In the genomic region with DNA sequence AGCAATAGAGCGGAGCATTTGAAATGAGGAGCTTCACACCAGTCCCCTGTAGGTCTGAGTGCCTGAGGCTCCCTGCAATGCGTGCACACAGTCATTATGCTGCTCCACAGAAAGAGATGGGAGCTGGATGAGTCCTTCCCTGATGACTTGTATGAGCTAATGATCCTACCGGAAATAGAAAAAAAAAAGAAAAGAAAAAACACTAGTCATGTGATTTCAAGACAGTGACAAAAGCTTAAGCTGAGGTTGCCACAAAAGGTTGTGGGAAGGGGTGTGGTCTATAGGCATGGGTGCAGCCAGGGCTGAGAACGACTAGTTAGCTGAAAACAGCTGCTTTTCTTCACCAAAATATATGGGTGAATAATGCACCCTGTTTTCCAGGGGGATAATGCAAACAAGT, we compare ENCODE assay signal across 12 cellular contexts.
A peak's percentile ranks its signal among the peaks of the same experiment; 100 is the strongest.
DNase-seq lines count a peak whose midpoint lies in the region; ATAC-seq and TF ChIP-seq lines count a peak whose summit lies in the region.
"Had no signal": no experiment of that assay in that cellular context is flagged by ENCODE, and none has a peak within 500 bp of the region (broad histone marks: within the 10 kb centered on the region; RNA-seq: fewer than 3 reads in every experiment).

No MANE protein-coding gene starts in this region.

- H3K27ac Mint-ChIP-seq in activated naive CD4-positive, alpha-beta T cell treated with anti-CD3 and anti-CD28 coated beads for 36 hours: peak overlapping the region; percentile 77
- H3K27ac Mint-ChIP-seq in natural killer cell (no peak overlapping the region), CD14-positive monocyte (no peak overlapping the region)
- H3K27ac Mint-ChIP-seq: stimulated activated naive B cell treated with anti-CD40 and anti-IgM and Interleukin-4, amounts not matched to agents 10 μg/mL and 1 μg/mL and 100 μg/mL, for 72 hours had no signal

- H3K9me3 ChIP-seq in gastroesophageal sphincter: no peaks in the 10 kb centered on the region

- no peak overlapping the region for H3K27ac ChIP-seq in gastroesophageal sphincter

- no peaks in the 10 kb centered on the region for H3K9me3 Mint-ChIP-seq in activated naive CD4-positive, alpha-beta T cell treated with anti-CD3 and anti-CD28 coated beads for 36 hours
- no peaks in the 10 kb centered on the region for H3K9me3 Mint-ChIP-seq in natural killer cell
- H3K9me3 Mint-ChIP-seq in CD14-positive monocyte: peaks cover 0 to 6% (median 2%) of the 10 kb centered on the region in 7 donors
- H3K9me3 Mint-ChIP-seq: stimulated activated naive B cell treated with anti-CD40 and anti-IgM and Interleukin-4, amounts not matched to agents 10 μg/mL and 1 μg/mL and 100 μg/mL, for 72 hours had no signal

- DNase-seq in H4 (ENCODE audit: low spot score) (peak; percentile 7), RPMI8226 (peak; percentile 9), natural killer cell (no peak), medulla oblongata (ENCODE audit: extremely low spot score) (no peak), CD14-positive monocyte (ENCODE audit: low spot score) (no peak)
- DNase-seq in activated naive CD4-positive, alpha-beta T cell treated with anti-CD3 and anti-CD28 coated beads for 36 hours: peak; percentile 77
- DNase-seq: DMS79 treated with DMSO at 0.1 percent for 48 hours; head of caudate nucleus; right cardiac atrium; stimulated activated naive B cell treated with anti-CD40 and anti-IgM and Interleukin-4, amounts not matched to agents 10 μg/mL and 1 μg/mL and 100 μg/mL, for 72 hours had no signal

- H3K36me3 ChIP-seq in gastroesophageal sphincter: no peaks in the 10 kb centered on the region

- TF ChIP-seq POLR2A in gastroesophageal sphincter (IDR thresholded peaks at IDR 0.05): no peak

- no peak for TF ChIP-seq CTCF in natural killer cell (IDR thresholded peaks at IDR 0.05)
- TF ChIP-seq CTCF in CD14-positive monocyte (IDR thresholded peaks at IDR 0.05): no peak
- no peak for TF ChIP-seq CTCF in gastroesophageal sphincter (IDR thresholded peaks at IDR 0.05)

- peak overlapping the region; percentile 4 for H3K4me3 Mint-ChIP-seq in activated naive CD4-positive, alpha-beta T cell treated with anti-CD3 and anti-CD28 coated beads for 36 hours
- H3K4me3 Mint-ChIP-seq in natural killer cell: peak overlapping the region; percentile 38
- H3K4me3 Mint-ChIP-seq in CD14-positive monocyte: no peak overlapping the region
- H3K4me3 Mint-ChIP-seq: stimulated activated naive B cell treated with anti-CD40 and anti-IgM and Interleukin-4, amounts not matched to agents 10 μg/mL and 1 μg/mL and 100 μg/mL, for 72 hours had no signal

- 64 to 71% methylated on average over 4 of the region's 4 CpGs for WGBS in gastroesophageal sphincter (ENCODE audit: low coverage in 1 of 2), 2 donors

- peaks cover 0 to 26% (median 0%) of the 10 kb centered on the region in 3 donors for H3K4me1 ChIP-seq in gastroesophageal sphincter

- TF ChIP-seq EP300 in gastroesophageal sphincter (IDR thresholded peaks at IDR 0.05): no peak

- H3K27me3 ChIP-seq in gastroesophageal sphincter: no peaks in the 10 kb centered on the region

- CTCF ChIA-PET in activated naive CD4-positive, alpha-beta T cell treated with anti-CD3 and anti-CD28 coated beads for 36 hours (lab: Charles Lee): interaction anchor here (0.7 to 2.8 kb wide), 6 partner anchors 10 to 395 kb away, joined by 4 to 11 read pairs (median 4); partner anchors contain the start of gene MLLT3

- intact Hi-C loops in activated naive CD4-positive, alpha-beta T cell treated with anti-CD3 and anti-CD28 coated beads for 36 hours (cut with micrococcal nuclease): loop anchor here (1.0 to 2.0 kb wide), 10 partner anchors 67 to 1160 kb away; partner anchors contain the start of gene HACD4
- intact Hi-C loops in natural killer cell (cut with micrococcal nuclease): no loop called here
- intact Hi-C loops in CD14-positive monocyte (cut with micrococcal nuclease): no loop called here

- H3K36me3 Mint-ChIP-seq in activated naive CD4-positive, alpha-beta T cell treated with anti-CD3 and anti-CD28 coated beads for 36 hours (ENCODE audit: low read depth): no peaks in the 10 kb centered on the region
- no peaks in the 10 kb centered on the region for H3K36me3 Mint-ChIP-seq in natural killer cell
- H3K36me3 Mint-ChIP-seq in CD14-positive monocyte: no peaks in the 10 kb centered on the region
- H3K36me3 Mint-ChIP-seq: stimulated activated naive B cell treated with anti-CD40 and anti-IgM and Interleukin-4, amounts not matched to agents 10 μg/mL and 1 μg/mL and 100 μg/mL, for 72 hours had no signal

- ATAC-seq in natural killer cell (peak; percentile 42 to 64 (median 61)), GM19452 (IDR thresholded peaks at IDR 0.05; ENCODE audit: unreplicated experiment) (no peak), gastroesophageal sphincter (no peak)
- ATAC-seq: right cardiac atrium; stimulated activated naive B cell treated with anti-CD40 and anti-IgM and Interleukin-4, amounts not matched to agents 10 μg/mL and 1 μg/mL and 100 μg/mL, for 72 hours had no signal

- H3K4me3 ChIP-seq in gastroesophageal sphincter: no peak overlapping the region

- no peaks in the 10 kb centered on the region for H3K27me3 Mint-ChIP-seq in activated naive CD4-positive, alpha-beta T cell treated with anti-CD3 and anti-CD28 coated beads for 36 hours (ENCODE audit: low read depth)
- no peaks in the 10 kb centered on the region for H3K27me3 Mint-ChIP-seq in natural killer cell (ENCODE audit: low read depth in 2 of 2)
- H3K27me3 Mint-ChIP-seq in CD14-positive monocyte (ENCODE audit: low read depth in 3 of 3): peaks cover 0 to 3% (median 0%) of the 10 kb centered on the region in 3 donors

- peaks cover 83% of the 10 kb centered on the region for H3K4me1 Mint-ChIP-seq in activated naive CD4-positive, alpha-beta T cell treated with anti-CD3 and anti-CD28 coated beads for 36 hours (ENCODE audit: low read depth)
- H3K4me1 Mint-ChIP-seq in natural killer cell (peaks cover 19 to 23% of the 10 kb centered on the region in 2 donors), CD14-positive monocyte (no peaks in the 10 kb centered on the region)
- H3K4me1 Mint-ChIP-seq: stimulated activated naive B cell treated with anti-CD40 and anti-IgM and Interleukin-4, amounts not matched to agents 10 μg/mL and 1 μg/mL and 100 μg/mL, for 72 hours had no signal

Comparison
In these comparisons a context has a peak if more than half of its experiments do, and no peak if none do; other contexts are left out.
1. DNase-seq: peak in H4 (single experiment), RPMI8226 (single experiment) and activated naive CD4-positive, alpha-beta T cell treated with anti-CD3 and anti-CD28 coated beads for 36 hours (single experiment); none in natural killer cell (single experiment), medulla oblongata (single experiment) and CD14-positive monocyte (single experiment).
2. H3K4me3 Mint-ChIP-seq: peak in activated naive CD4-positive, alpha-beta T cell treated with anti-CD3 and anti-CD28 coated beads for 36 hours (single experiment) and natural killer cell (single experiment); none in CD14-positive monocyte (0 of 2).
3. ATAC-seq: peak in natural killer cell (3 of 3); none in GM19452 (single experiment) and gastroesophageal sphincter (single experiment).